23 cellular contexts compared by ENCODE assay signal in the genomic region with DNA sequence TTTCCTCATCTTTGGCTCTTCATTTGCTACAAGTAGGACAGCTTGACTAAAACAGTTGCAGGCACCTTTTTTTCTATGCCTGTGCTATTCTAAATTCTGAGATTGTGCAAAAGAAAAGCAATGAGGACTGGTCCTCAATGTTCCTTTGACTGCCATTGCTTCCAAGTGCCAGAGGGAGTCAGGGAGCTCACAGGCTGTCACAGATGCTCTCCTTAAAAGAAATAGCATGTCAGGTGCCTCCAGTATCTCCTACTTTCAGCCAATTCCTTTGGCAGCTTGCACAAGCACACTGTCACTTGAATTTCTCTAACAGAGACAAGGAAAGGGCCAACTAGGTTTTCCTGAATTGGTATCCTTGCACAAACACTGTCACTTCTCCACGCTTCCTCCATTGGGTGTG.
DNase-seq lines count a peak whose midpoint lies in the region; ATAC-seq, FAIRE-seq and TF ChIP-seq lines count a peak whose summit lies in the region.
"Had no signal": no experiment of that assay in that cellular context is flagged by ENCODE, and none has a peak within 500 bp of the region (broad histone marks: within the 10 kb centered on the region; RNA-seq: fewer than 3 reads in every experiment).

No MANE protein-coding gene starts in this region.

- no peak overlapping the region for H3K27ac Mint-ChIP-seq in activated naive CD8-positive, alpha-beta T cell treated with anti-CD3 and anti-CD28 coated beads for 36 hours
- H3K27ac Mint-ChIP-seq: B cell; CD4-positive, alpha-beta T cell; CD8-positive, alpha-beta T cell had no signal

- no peaks in the 10 kb centered on the region for H3K4me1 ChIP-seq in trophoblast cell (ENCODE audit: control insufficient read depth in 1 of 2, insufficient read depth in 2 of 2, low read length in 2 of 2)
- H3K4me1 ChIP-seq: A549; BLaER1 treated with 17β-estradiol and CSF1 and Interleukin-3, amounts not matched to agents 10 nM and 100 nM; Caco-2 had no signal

- no peak for TF ChIP-seq CTCF in bronchial epithelial cell (IDR thresholded peaks at IDR 0.05; ENCODE audit: insufficient read depth, low read length, severe bottlenecking)

- H2BK12ac ChIP-seq in trophoblast cell (ENCODE audit: low read length), result no peak overlapping the region

- H3K4me2 ChIP-seq in trophoblast cell (ENCODE audit: low read length), result no peak overlapping the region
- H3K4me2 ChIP-seq: A549; BLaER1 treated with 17β-estradiol and CSF1 and Interleukin-3, amounts not matched to agents 10 nM and 100 nM had no signal

- no peaks in the 10 kb centered on the region for H3K27me3 ChIP-seq in bronchial epithelial cell (ENCODE audit: control insufficient read depth, insufficient read depth, low read length)
- H3K27me3 ChIP-seq in trophoblast cell (ENCODE audit: insufficient read depth, low read length), result no peaks in the 10 kb centered on the region
- H3K27me3 ChIP-seq: BLaER1 treated with 17β-estradiol and CSF1 and Interleukin-3, amounts not matched to agents 10 nM and 100 nM had no signal

- H3K4me3 ChIP-seq in bronchial epithelial cell (ENCODE audit: low read depth, low read length) (no peak overlapping the region), trophoblast cell (ENCODE audit: low read depth, low read length) (no peak overlapping the region)
- H3K4me3 ChIP-seq: A549; BLaER1 treated with 17β-estradiol and CSF1 and Interleukin-3, amounts not matched to agents 10 nM and 100 nM; GM12878 had no signal

- no peak overlapping the region for H4K12ac ChIP-seq in trophoblast cell (ENCODE audit: low read depth, low read length)

- H3K4ac ChIP-seq in trophoblast cell (ENCODE audit: low read depth, low read length), result no peak overlapping the region

- peak; percentile 7 for FAIRE-seq in bronchial epithelial cell (lab: Jason Lieb, UNC)
- FAIRE-seq: A549, D721Med, GM12878, GM12892, GM18507, GM19239 had no signal

- no peak overlapping the region for H2AFZ ChIP-seq in trophoblast cell (ENCODE audit: insufficient read depth, low read length, poor library complexity)

- WGBS in trophoblast cell (ENCODE audit: extremely low coverage, insufficient coverage, insufficient read length), result no CpG with 5 or more reads among the region's 1 CpG

- peaks cover under 1% of the 10 kb centered on the region for H3K9me3 Mint-ChIP-seq in activated naive CD8-positive, alpha-beta T cell treated with anti-CD3 and anti-CD28 coated beads for 36 hours

- H2AK5ac ChIP-seq in trophoblast cell (ENCODE audit: low read length), result no peak overlapping the region

- H3K23ac ChIP-seq in trophoblast cell (ENCODE audit: low read length), result peak overlapping the region; percentile 75

- H3K9me3 ChIP-seq in trophoblast cell (ENCODE audit: insufficient read depth, low read depth, low read length), result peaks cover 3% of the 10 kb centered on the region
- H3K9me3 ChIP-seq: A549, Caco-2 had no signal

- no peak overlapping the region for H3K4me3 Mint-ChIP-seq in activated naive CD8-positive, alpha-beta T cell treated with anti-CD3 and anti-CD28 coated beads for 36 hours
- H3K4me3 Mint-ChIP-seq: B cell; CD4-positive, alpha-beta T cell; CD8-positive, alpha-beta T cell had no signal

- in situ Hi-C loops in G401 (cut with HindIII; ENCODE audit: low sequenced_read_pairs), result no loop called here

- H3K36me3 ChIP-seq in bronchial epithelial cell (ENCODE audit: control insufficient read depth, insufficient read depth, low read length), result no peaks in the 10 kb centered on the region
- no peaks in the 10 kb centered on the region for H3K36me3 ChIP-seq in trophoblast cell (ENCODE audit: control insufficient read depth in 1 of 2, insufficient read depth in 2 of 2, low read length in 2 of 2)
- H3K36me3 ChIP-seq: BLaER1 treated with 17β-estradiol and CSF1 and Interleukin-3, amounts not matched to agents 10 nM and 100 nM had no signal

- no peak for ATAC-seq in GM19324 (IDR thresholded peaks at IDR 0.05; ENCODE audit: low FRiP score, unreplicated experiment)
- ATAC-seq: A549; CD8-positive, alpha-beta T cell; GM12878 had no signal

- no peaks in the 10 kb centered on the region for H3K4me1 Mint-ChIP-seq in activated naive CD8-positive, alpha-beta T cell treated with anti-CD3 and anti-CD28 coated beads for 36 hours
- H3K4me1 Mint-ChIP-seq: B cell had no signal

- no peaks in the 10 kb centered on the region for H3K79me1 ChIP-seq in trophoblast cell (ENCODE audit: low read length)

- H3K9ac ChIP-seq in trophoblast cell (ENCODE audit: low read length), result no peak overlapping the region
- H3K9ac ChIP-seq: BLaER1 treated with 17β-estradiol and CSF1 and Interleukin-3, amounts not matched to agents 10 nM and 100 nM had no signal

- H2BK5ac ChIP-seq in trophoblast cell (ENCODE audit: low read depth, low read length, poor library complexity), result no peak overlapping the region

- H3K18ac ChIP-seq in trophoblast cell (ENCODE audit: low read length), result no peak overlapping the region

- H3K79me2 ChIP-seq in trophoblast cell (ENCODE audit: control insufficient read depth, insufficient read depth, low read length, poor library complexity), result no peaks in the 10 kb centered on the region

- H3K36me3 Mint-ChIP-seq in activated naive CD8-positive, alpha-beta T cell treated with anti-CD3 and anti-CD28 coated beads for 36 hours, result no peaks in the 10 kb centered on the region
- H3K36me3 Mint-ChIP-seq: CD8-positive, alpha-beta T cell had no signal

- no peak overlapping the region for H4K91ac ChIP-seq in trophoblast cell (ENCODE audit: low read depth, low read length)

- peak; percentile 58 for DNase-seq in G401 (ENCODE audit: low spot score)
- DNase-seq in bronchial epithelial cell (ENCODE audit: low read depth), result no peak
- DNase-seq in trophoblast cell, result no peak
- no peak for DNase-seq in SHP77 treated with DMSO at 0.1 percent for 48 hours (lab: John Stamatoyannopoulos, UW)
- no peak for DNase-seq in activated naive CD8-positive, alpha-beta T cell treated with anti-CD3 and anti-CD28 coated beads for 36 hours
- DNase-seq: AML-193; Caco-2; Calu3; CD4-positive, alpha-beta T cell; CD8-positive, alpha-beta T cell; DMS79 treated with DMSO at 0.1 percent for 48 hours; GDM1 had no signal

- H3K27me3 Mint-ChIP-seq in activated naive CD8-positive, alpha-beta T cell treated with anti-CD3 and anti-CD28 coated beads for 36 hours, result no peaks in the 10 kb centered on the region
- H3K27me3 Mint-ChIP-seq: B cell; CD4-positive, alpha-beta T cell had no signal

- H4K8ac ChIP-seq in trophoblast cell (ENCODE audit: low read depth, low read length), result no peak overlapping the region

- H3K14ac ChIP-seq in trophoblast cell (ENCODE audit: low read length), result no peak overlapping the region

- H2BK120ac ChIP-seq in trophoblast cell (ENCODE audit: insufficient read depth, low read length, poor library complexity), result no peak overlapping the region

- H3K27ac ChIP-seq in trophoblast cell (ENCODE audit: low read depth, low read length), result no peak overlapping the region
- H3K27ac ChIP-seq: 22Rv1; A549; BLaER1 treated with 17β-estradiol and CSF1 and Interleukin-3, amounts not matched to agents 10 nM and 100 nM; C4-2B had no signal
